Comparison of ENCODE assay signal across 27 cellular contexts in the genomic region with DNA sequence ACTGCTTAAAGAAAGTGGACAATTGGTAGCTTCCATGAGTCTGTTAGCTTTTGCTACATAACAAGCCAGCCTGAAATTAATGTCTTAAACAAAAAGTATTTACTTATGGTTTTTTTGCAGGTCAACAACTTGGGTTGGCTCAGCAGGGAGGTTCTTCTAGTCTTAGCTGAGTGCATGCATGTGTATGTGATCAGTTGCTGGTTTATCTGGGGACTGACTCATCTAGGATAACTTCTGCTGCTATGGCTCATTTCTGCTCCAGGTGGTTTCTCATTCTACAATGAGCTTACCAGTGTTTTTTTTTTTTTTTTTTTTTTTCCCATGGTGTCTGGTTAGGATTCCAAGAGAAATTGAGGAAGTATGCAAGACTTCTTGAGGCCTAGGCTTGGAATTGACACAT.
DNase-seq lines count a peak whose midpoint lies in the region; ATAC-seq, FAIRE-seq and TF ChIP-seq lines count a peak whose summit lies in the region.
"Had no signal": no experiment of that assay in that cellular context is flagged by ENCODE, and none has a peak within 500 bp of the region (broad histone marks: within the 10 kb centered on the region; RNA-seq: fewer than 3 reads in every experiment).

No MANE protein-coding gene starts in this region.

- no peaks in the 10 kb centered on the region; the same call in 2 of the 3 replicates for H3K36me3 Mint-ChIP-seq in GM23338 (ENCODE audit: low read depth)
- no peaks in the 10 kb centered on the region for H3K36me3 Mint-ChIP-seq in stimulated activated effector memory CD8-positive, alpha-beta T cell treated with anti-CD3 and anti-CD28 coated beads, Interleukin-12 subunit alpha, Interleukin-12 subunit beta, amount 100 ng/mL, for 72 hours
- H3K36me3 Mint-ChIP-seq: CD4-positive, alpha-beta memory T cell had no signal

- H3K36me3 ChIP-seq in GM23338 (ENCODE audit: insufficient read depth): no peaks in the 10 kb centered on the region
- H3K36me3 ChIP-seq: HAP-1 had no signal

- H3K4me1 ChIP-seq in GM23338 (ENCODE audit: insufficient read depth) (peaks cover 5% of the 10 kb centered on the region; the same call in 1 of the 2 replicates), foreskin keratinocyte (no peaks in the 10 kb centered on the region)
- H3K4me1 ChIP-seq: A549 had no signal

- H3K27me3 ChIP-seq in GM23338 (ENCODE audit: insufficient read depth) (no peaks in the 10 kb centered on the region), foreskin keratinocyte (peaks cover 4% of the 10 kb centered on the region)

- peaks cover 21% of the 10 kb centered on the region; the same call in 2 of the 3 replicates for H3K4me1 Mint-ChIP-seq in GM23338
- H3K4me1 Mint-ChIP-seq in stimulated activated effector memory CD8-positive, alpha-beta T cell treated with anti-CD3 and anti-CD28 coated beads, Interleukin-12 subunit alpha, Interleukin-12 subunit beta, amount 100 ng/mL, for 72 hours: no peaks in the 10 kb centered on the region
- H3K4me1 Mint-ChIP-seq: CD4-positive, alpha-beta memory T cell had no signal

- H3K9me3 Mint-ChIP-seq in GM23338: no peaks in the 10 kb centered on the region; the same call in 2 of the 3 replicates
- no peaks in the 10 kb centered on the region for H3K9me3 Mint-ChIP-seq in stimulated activated effector memory CD8-positive, alpha-beta T cell treated with anti-CD3 and anti-CD28 coated beads, Interleukin-12 subunit alpha, Interleukin-12 subunit beta, amount 100 ng/mL, for 72 hours

- no peak overlapping the region for H3K27ac Mint-ChIP-seq in GM23338
- H3K27ac Mint-ChIP-seq in stimulated activated effector memory CD8-positive, alpha-beta T cell treated with anti-CD3 and anti-CD28 coated beads, Interleukin-12 subunit alpha, Interleukin-12 subunit beta, amount 100 ng/mL, for 72 hours: no peak overlapping the region
- H3K27ac Mint-ChIP-seq: CD4-positive, alpha-beta memory T cell had no signal

- no peak for TF ChIP-seq CTCF in GM23338 (conservative IDR thresholded peaks at IDR 0.05; ENCODE audit: low read depth in 2 of 2)
- TF ChIP-seq CTCF in foreskin keratinocyte (conservative IDR thresholded peaks at IDR 0.05): no peak

- H2AFZ ChIP-seq in GM23338: no peak overlapping the region

- FAIRE-seq in RCC 7860 (lab: Jason Lieb, UNC): peak; percentile 81
- FAIRE-seq: A549, GM12891, GM19239 had no signal

- H3F3A ChIP-seq in GM23338 (replicated peaks; ENCODE audit: low read depth): no peaks in the 10 kb centered on the region

- H3K4me3 ChIP-seq in GM23338: no peak overlapping the region
- H3K4me3 ChIP-seq: A549, HAP-1 had no signal

- H3K27me3 Mint-ChIP-seq in GM23338 (ENCODE audit: insufficient read depth, low read depth, poor library complexity): peaks cover 3% of the 10 kb centered on the region

- H3K4me3 Mint-ChIP-seq in GM23338: no peak overlapping the region
- no peak overlapping the region for H3K4me3 Mint-ChIP-seq in stimulated activated effector memory CD8-positive, alpha-beta T cell treated with anti-CD3 and anti-CD28 coated beads, Interleukin-12 subunit alpha, Interleukin-12 subunit beta, amount 100 ng/mL, for 72 hours
- H3K4me3 Mint-ChIP-seq: CD4-positive, alpha-beta memory T cell had no signal

- peak; percentile 16 for DNase-seq in A172 (ENCODE audit: low spot score)
- no peak for DNase-seq in GM23338 (ENCODE audit: low spot score)
- peak; percentile 58 for DNase-seq in RCC 7860 (ENCODE audit: low spot score)
- DNase-seq in foreskin keratinocyte: peak; percentile 25 to 70
- no peak for DNase-seq in stimulated activated effector memory CD8-positive, alpha-beta T cell treated with anti-CD3 and anti-CD28 coated beads, Interleukin-12 subunit alpha, Interleukin-12 subunit beta, amount 100 ng/mL, for 72 hours (ENCODE audit: low spot score in 2 of 2)
- no peak for DNase-seq in NCI-H446 treated with DMSO at 0.1 percent for 48 hours (lab: John Stamatoyannopoulos, UW)
- DNase-seq in central memory CD4-positive, alpha-beta T cell: no peak
- DNase-seq: C1 segment of cervical spinal cord; CD4-positive, alpha-beta memory T cell; COR-L47; DMS79 treated with DMSO at 0.1 percent for 48 hours; GF-D8; GOT3; Karpas-422; NCI-H1105 treated with DMSO at 0.1 percent for 48 hours; NCI-H146; NCI-H1930; NCI-H2107; NCI-H446; NCI-H526; SHP77 treated with DMSO at 0.1 percent for 48 hours had no signal

- H4K20me1 ChIP-seq in GM23338 (replicated peaks; ENCODE audit: insufficient read depth): no peaks in the 10 kb centered on the region

- ATAC-seq in GM23338 (no peak), foreskin keratinocyte (peak; percentile 83), GM19328 (IDR thresholded peaks at IDR 0.05; ENCODE audit: unreplicated experiment) (no peak)
- no peak for ATAC-seq in stimulated activated effector memory CD8-positive, alpha-beta T cell treated with anti-CD3 and anti-CD28 coated beads, Interleukin-12 subunit alpha, Interleukin-12 subunit beta, amount 100 ng/mL, for 72 hours
- ATAC-seq: A549 had no signal

- H3K27ac ChIP-seq in GM23338 (ENCODE audit: low read depth): no peak overlapping the region
- H3K27ac ChIP-seq in foreskin keratinocyte: no peak overlapping the region
- H3K27ac ChIP-seq: A549, HL-60 had no signal

- H3K4me2 ChIP-seq in GM23338: no peak overlapping the region
- H3K4me2 ChIP-seq: A549 had no signal

- no peaks in the 10 kb centered on the region for H3K79me2 ChIP-seq in GM23338 (replicated peaks; ENCODE audit: insufficient read depth)

- H3K9me2 ChIP-seq in GM23338 (ENCODE audit: insufficient read depth): no peaks in the 10 kb centered on the region

TF ChIP-seq in GM23338, 12 proteins besides CTCF, POLR2A, EP300 and RAD21:
- TF ChIP-seq ZNF331 (CRISPR knock-in tag; IDR thresholded peaks at IDR 0.05; ENCODE audit: low read depth) (peak; percentile 68; the same call in 1 of the 2 replicates), JUNB (IDR thresholded peaks at IDR 0.05; ENCODE audit: unreplicated experiment) (no peak)

Comparison
In these comparisons a context has a peak if more than half of its experiments do, and no peak if none do; other contexts are left out.
1. DNase-seq: peak in A172 (single experiment), RCC 7860 (single experiment) and foreskin keratinocyte (2 of 2); none in GM23338 (single experiment), stimulated activated effector memory CD8-positive, alpha-beta T cell treated with anti-CD3 and anti-CD28 coated beads, Interleukin-12 subunit alpha, Interleukin-12 subunit beta, amount 100 ng/mL, for 72 hours (0 of 2), NCI-H446 treated with DMSO at 0.1 percent for 48 hours (single experiment) and central memory CD4-positive, alpha-beta T cell (single experiment).